ENCODE assay signal across 9 cellular contexts in genomic region chr13:102440259-102440936, GRCh38. TPM values are rescaled to one million over a fixed set of nuclear protein-coding genes. Genes with fewer than 3 reads are reported as not detected.
DNase-seq lines count a peak whose midpoint lies in the region; ATAC-seq, FAIRE-seq and TF ChIP-seq lines count a peak whose summit lies in the region.
"Had no signal": no experiment of that assay in that cellular context is flagged by ENCODE, and none has a peak within 500 bp of the region (broad histone marks: within the 10 kb centered on the region; RNA-seq: fewer than 3 reads in every experiment).

No MANE protein-coding gene starts in this region.

- H3K9ac ChIP-seq in GM12878 (ENCODE audit: control insufficient read depth, insufficient read depth, low read length): no peak overlapping the region

- CTCF ChIA-PET in Calu3 (lab: Charles Lee) (no interaction called here), GM12878 (lab: Yijun Ruan, JAX) (interaction anchor here (1.5 to 1.8 kb wide), 2 partner anchors 16 to 41 kb away, joined by 5 to 10 read pairs; no protein-coding TSS in a partner anchor)

- SMC1A ChIA-PET in GM12878 (lab: Charles Lee; ENCODE audit: uncharacterized antibody, unreplicated experiment): interaction anchor here (1.2 to 2.2 kb wide), 4 partner anchors 16 to 47 kb away, joined by 4 to 10 read pairs (median 5); no protein-coding TSS in a partner anchor

- H3K36me3 ChIP-seq in GM12878 (ENCODE audit: control insufficient read depth in 2 of 2, insufficient read depth in 2 of 2, low read length in 1 of 2): no peaks in the 10 kb centered on the region

- no peaks in the 10 kb centered on the region for H3K79me2 ChIP-seq in GM12878 (ENCODE audit: control insufficient read depth, insufficient read depth, low read length)

- H3K36me3 Mint-ChIP-seq in Calu3 (ENCODE audit: insufficient read depth, unreplicated experiment): no peaks in the 10 kb centered on the region
- H3K36me3 Mint-ChIP-seq in chondrocyte (ENCODE audit: low read depth): peaks cover 4% of the 10 kb centered on the region

- TF ChIP-seq CTCF in Calu3 (IDR thresholded peaks at IDR 0.05; ENCODE audit: unreplicated experiment) (no peak), GM12878 (IDR thresholded peaks at IDR 0.05 in 2 of 3, conservative IDR thresholded peaks at IDR 0.05 in 1 of 3; ENCODE audit: control insufficient read depth in 2 of 3, extremely low read depth in 1 of 3, insufficient read depth in 1 of 3, low read depth in 3 of 3, low read length in 3 of 3) (no peak), chondrocyte (IDR thresholded peaks at IDR 0.05) (no peak)

- WGBS in GM12878 (ENCODE audit: insufficient coverage, insufficient replicate concordance, low lambda C conversion rate, missing lambda C conversion rate): 0% methylated on average over 2 of the region's 2 CpGs

- H2AFZ ChIP-seq in GM12878 (ENCODE audit: control insufficient read depth, low read depth, low read length): no peak overlapping the region

- no peak for FAIRE-seq in GM12878 (lab: Jason Lieb, UNC)

- H3K4me3 Mint-ChIP-seq in Calu3 (ENCODE audit: low read depth, unreplicated experiment) (no peak overlapping the region), chondrocyte (ENCODE audit: unreplicated experiment) (no peak overlapping the region)

- no peak for TF ChIP-seq RAD21 in GM12878 (IDR thresholded peaks at IDR 0.05; ENCODE audit: insufficient read depth, low read depth, low read length)

- H3K27me3 Mint-ChIP-seq in Calu3 (ENCODE audit: unreplicated experiment): no peaks in the 10 kb centered on the region
- H3K27me3 Mint-ChIP-seq in chondrocyte (ENCODE audit: low read depth): peaks cover 3% of the 10 kb centered on the region

- no peaks in the 10 kb centered on the region for H3K9me3 ChIP-seq in GM12878 (replicated peaks; ENCODE audit: control insufficient read depth, insufficient read depth, low read length)

- intact Hi-C loops in Calu3 (cut with micrococcal nuclease; ENCODE audit: unreplicated experiment) (no loop called here), GM12878 (cut with micrococcal nuclease; ENCODE audit: unreplicated experiment) (no loop called here)

- H3K27ac Mint-ChIP-seq in Calu3 (ENCODE audit: unreplicated experiment) (no peak overlapping the region), chondrocyte (ENCODE audit: unreplicated experiment) (no peak overlapping the region)

- no peaks in the 10 kb centered on the region for H4K20me1 ChIP-seq in GM12878 (ENCODE audit: control insufficient read depth, insufficient read depth)

- H3K9me3 Mint-ChIP-seq in Calu3 (ENCODE audit: low read depth, unreplicated experiment) (no peaks in the 10 kb centered on the region), chondrocyte (ENCODE audit: low read depth) (peaks cover 7% of the 10 kb centered on the region)

- in situ Hi-C loops in GM12878 (cut with MboI): no loop called here

- POLR2A ChIA-PET in GM12878 (lab: Charles Lee): interaction anchor here (0.5 kb wide), 1 partner anchor 362 kb away, joined by 3 read pairs; no protein-coding TSS in a partner anchor

- no peak for TF ChIP-seq EP300 in GM12878 (IDR thresholded peaks at IDR 0.05; ENCODE audit: borderline replicate concordance in 1 of 2, control insufficient read depth in 1 of 2, low read depth in 2 of 2, low read length in 2 of 2)

- no peak for TF ChIP-seq POLR2A in GM12878 (IDR thresholded peaks at IDR 0.05; ENCODE audit: low read depth, low read length)

- no peaks in the 10 kb centered on the region for H3K27me3 ChIP-seq in GM12878 (replicated peaks in 1 of 2; ENCODE audit: control insufficient read depth in 2 of 2, insufficient read depth in 2 of 2, low read length in 1 of 2)

- no peaks in the 10 kb centered on the region for H3K4me1 ChIP-seq in GM12878 (ENCODE audit: control insufficient read depth, insufficient read depth, low read length)

- H3K4me3 ChIP-seq in GM12878: no peak overlapping the region

- peak; percentile 31 for DNase-seq in Calu3
- peak; percentile 52 for DNase-seq in GM12878 (ENCODE audit: low read depth, low spot score)
- DNase-seq in NCI-H2107 (lab: John Stamatoyannopoulos, UW): no peak
- no peak for DNase-seq in chondrocyte (ENCODE audit: low spot score)
- no peak for DNase-seq in SHP77 treated with DMSO at 0.1 percent for 48 hours (lab: John Stamatoyannopoulos, UW)
- DNase-seq in activated naive CD4-positive, alpha-beta T cell (lab: John Stamatoyannopoulos, UW): no peak
- DNase-seq: SIG-M5 had no signal

- BruUV-seq in Calu3 (replicated peaks; lab: Mats Ljungman, UMichigan): no TSS peak
- no TSS peak for BruUV-seq in GM12878 (replicated peaks; lab: Mats Ljungman, UMichigan)

- H3K4me2 ChIP-seq in GM12878 (ENCODE audit: control insufficient read depth, insufficient read depth): no peak overlapping the region

- ATAC-seq in GM21360 (IDR thresholded peaks at IDR 0.05; ENCODE audit: unreplicated experiment) (peak; percentile 53), HG03135 (IDR thresholded peaks at IDR 0.05; ENCODE audit: unreplicated experiment) (peak; percentile 51), GM12878 (peak; percentile 81)

- H3K27ac ChIP-seq in GM12878 (ENCODE audit: control insufficient read depth, insufficient read depth): no peak overlapping the region

- no peaks in the 10 kb centered on the region for H3K4me1 Mint-ChIP-seq in Calu3 (ENCODE audit: low read depth, unreplicated experiment)
- no peaks in the 10 kb centered on the region for H3K4me1 Mint-ChIP-seq in chondrocyte (ENCODE audit: low read depth)

- RAD21 ChIA-PET in GM12878 (lab: Charles Lee; ENCODE audit: unreplicated experiment): interaction anchor here (1.0 to 1.3 kb wide), 2 partner anchors 17 to 40 kb away, joined by 3 to 4 read pairs; no protein-coding TSS in a partner anchor

TF ChIP-seq in GM12878, 131 proteins besides CTCF, POLR2A, EP300 and RAD21 (continues in another document):
- no peak for TF ChIP-seq ESRRA (IDR thresholded peaks at IDR 0.05; ENCODE audit: low read length)
- TF ChIP-seq MTA2 (IDR thresholded peaks at IDR 0.05; ENCODE audit: low read depth): peak; percentile 33; the same call in 1 of the 2 replicates
- TF ChIP-seq ZNF384 (IDR thresholded peaks at IDR 0.05; ENCODE audit: borderline replicate concordance, low read depth, low read length): no peak
- peak; percentile 38; the same call in 1 of the 2 replicates for TF ChIP-seq PKNOX1 (IDR thresholded peaks at IDR 0.05)
- no peak for TF ChIP-seq E2F4 (IDR thresholded peaks at IDR 0.05; ENCODE audit: low read depth, low read length)
- no peak for TF ChIP-seq CHD4 (IDR thresholded peaks at IDR 0.05)
- peak; percentile 16 for TF ChIP-seq MEF2B (IDR thresholded peaks at IDR 0.05; ENCODE audit: partially characterized antibody, poor library complexity, severe bottlenecking)
- no peak; a peak in 1 of 4 replicates for TF ChIP-seq BHLHE40 (IDR thresholded peaks at IDR 0.05; ENCODE audit: borderline replicate concordance in 1 of 2, low read depth in 2 of 2, low read length in 1 of 2)
- TF ChIP-seq PBX3 (IDR thresholded peaks at IDR 0.05; ENCODE audit: insufficient replicate concordance, low read depth, low read length): no peak
- 0 out of 2 replicates have a peak, but pooled peaks have one; percentile 51 for TF ChIP-seq TCF12 (IDR thresholded peaks at IDR 0.05; ENCODE audit: low read depth, low read length)

RNA-seq across cellular contexts. Expression of gene FGF14, which starts 38.5 kb away (rescaled TPM):
- total RNA-seq in Calu3 (2022) (0.21 and 0.24 TPM in 2 replicates), GM12878 (2014; rRNA removed) (under 0.01 and 0.05 TPM in 2 replicates), GM12878 (2014; rRNA removed; fragmentation: Illumina TruSeq; extraction: Trizol) (0.04 and 0.05 TPM in 2 replicates), GM12878 (2021) (0.11 and 0.44 TPM in 2 replicates), chondrocyte (0.05 to 0.22 TPM (median 0.15 TPM) in 3 replicates)
- total RNA-seq in GM12878 (2013; cell fraction: nucleolus; rRNA removed): 0.07 and 0.40 TPM in 2 replicates
- not detected for polyA plus RNA-seq in GM12878 (2011; ENCODE audit: low read depth)
- polyA plus RNA-seq in GM12878 (2011; rRNA removed) (0.22 and 0.39 TPM in 2 replicates), GM12878 (2014; fragmentation: Illumina TruSeq; extraction: Trizol) (0.03 and 0.05 TPM in 2 replicates), GM12878 (2014; fragmentation: Nextera tagmentation; extraction: Ambion mirVana) (under 1 TPM; 0.03 to 0.05 TPM), GM12878 (2014; rRNA removed) (0.04 TPM in 2 replicates), GM12878 (2016; fragmentation: Nextera tagmentation; extraction: Ambion mirVana) (under 1 TPM; 0.01 to 0.21 TPM)
- polyA plus RNA-seq in GM12878 (2011; cell fraction: cytosol; rRNA removed): 0.10 and 0.18 TPM in 2 replicates
- 0.09 and 0.36 TPM in 2 replicates for polyA plus RNA-seq in GM12878 (2011; cell fraction: nucleus; rRNA removed)
- polyA plus RNA-seq in GM12878 (2012): not detected in 2 replicates
- polyA minus RNA-seq in GM12878 (2011; rRNA and poly(A)+ RNA removed): 0.37 and 1.6 TPM in 2 replicates
- polyA minus RNA-seq in GM12878 (2011; cell fraction: cytosol; rRNA and poly(A)+ RNA removed): 0.73 TPM in 1 of 2 replicates, not detected in the other
- 0.12 and 1.1 TPM in 2 replicates for polyA minus RNA-seq in GM12878 (2011; cell fraction: nucleus; rRNA and poly(A)+ RNA removed)

Comparison
In these comparisons a context has a peak if more than half of its experiments do, and no peak if none do; other contexts are left out.
1. DNase-seq: peak in Calu3 (single experiment) and GM12878 (single experiment); none in NCI-H2107 (single experiment), chondrocyte (single experiment), SHP77 treated with DMSO at 0.1 percent for 48 hours (single experiment) and activated naive CD4-positive, alpha-beta T cell (0 of 4).
2. Peak in every context shown above with its lines, with median percentiles within 50 percentile points of each other: ATAC-seq.